Comparison of ENCODE assay signal across 23 cellular contexts in genomic region chr10:91768123-91768522, GRCh38. TPM values are rescaled to one million over a fixed set of nuclear protein-coding genes. Genes with fewer than 3 reads are reported as not detected.
DNase-seq lines count a peak whose midpoint lies in the region; ATAC-seq, FAIRE-seq and TF ChIP-seq lines count a peak whose summit lies in the region.
"Had no signal": no experiment of that assay in that cellular context is flagged by ENCODE, and none has a peak within 500 bp of the region (broad histone marks: within the 10 kb centered on the region; RNA-seq: fewer than 3 reads in every experiment).

No MANE protein-coding gene starts in this region.

- no peaks in the 10 kb centered on the region for H3K9me3 Mint-ChIP-seq in CD8-positive, alpha-beta memory T cell
- peaks cover 9% of the 10 kb centered on the region for H3K9me3 Mint-ChIP-seq in nephron progenitor cell

- H3K9me3 ChIP-seq in A549 = no peaks in the 10 kb centered on the region
- no peaks in the 10 kb centered on the region for H3K9me3 ChIP-seq in RWPE2 (ENCODE audit: severe bottlenecking)
- H3K9me3 ChIP-seq in T-helper 17 cell (ENCODE audit: control insufficient read depth, low read length, poor library complexity, severe bottlenecking) = no peaks in the 10 kb centered on the region
- no peaks in the 10 kb centered on the region for H3K9me3 ChIP-seq in CD8-positive, alpha-beta memory T cell (ENCODE audit: low read length)
- H3K9me3 ChIP-seq: Peyer's patch had no signal

- H3K27ac ChIP-seq in A549 (no peak overlapping the region), RWPE2 (ENCODE audit: poor library complexity, severe bottlenecking) (no peak overlapping the region)
- H3K27ac ChIP-seq in CD8-positive, alpha-beta memory T cell (ENCODE audit: low read depth, low read length) = no peak overlapping the region
- H3K27ac ChIP-seq: Peyer's patch had no signal

- no peak for FAIRE-seq in A549 (lab: Jason Lieb, UNC)
- FAIRE-seq in H54 (lab: Jason Lieb, UNC) = peak; percentile 80
- FAIRE-seq: D721Med, GM19239 had no signal

- H3K27ac Mint-ChIP-seq in T-helper 17 cell (no peak overlapping the region), nephron progenitor cell (no peak overlapping the region)
- H3K27ac Mint-ChIP-seq in CD8-positive, alpha-beta memory T cell = no peak overlapping the region
- H3K27ac Mint-ChIP-seq: B cell had no signal

- no peaks in the 10 kb centered on the region for H3K36me3 ChIP-seq in RWPE2 (ENCODE audit: low read depth)
- no peaks in the 10 kb centered on the region for H3K36me3 ChIP-seq in CD8-positive, alpha-beta memory T cell (ENCODE audit: insufficient read depth, low read length)
- H3K36me3 ChIP-seq: MG63, Peyer's patch had no signal

- no peak overlapping the region for H3K4me2 ChIP-seq in A549

- H3K27me3 ChIP-seq in RWPE2 (ENCODE audit: insufficient read depth, poor library complexity, severe bottlenecking) = no peaks in the 10 kb centered on the region
- no peaks in the 10 kb centered on the region for H3K27me3 ChIP-seq in CD8-positive, alpha-beta memory T cell (ENCODE audit: insufficient read depth, low read length, poor library complexity, severe bottlenecking)
- H3K27me3 ChIP-seq: MG63, Peyer's patch had no signal

- WGBS in A549 (ENCODE audit: missing lambda C conversion rate) = 65% methylated on average over 3 of the region's 3 CpGs

- TF ChIP-seq POLR2A in A549 (IDR thresholded peaks at IDR 0.05; ENCODE audit: low read length) (no peak), H54 (IDR thresholded peaks at IDR 0.05; ENCODE audit: low read depth, low read length) (no peak)

- no peak for TF ChIP-seq RAD21 in A549 (conservative IDR thresholded peaks at IDR 0.05 in 1 of 2, IDR thresholded peaks at IDR 0.05 in 1 of 2)

- DNase-seq in A549 (ENCODE audit: low read depth in 1 of 2, low spot score in 1 of 2) (no peak), H54 (ENCODE audit: insufficient read length, low spot score) (no peak), RWPE2 (ENCODE audit: low spot score) (no peak), fibroblast of mammary gland (ENCODE audit: low read depth) (peak; percentile 28), T-helper 17 cell (no peak), nephron progenitor cell (no peak)
- no peak for DNase-seq in CD8-positive, alpha-beta memory T cell
- DNase-seq: DMS53; Kasumi-1; MG63; NCI-H1105 treated with DMSO at 0.1 percent for 48 hours; NCI-H2081; NCI-H2171; NCI-H345; NCI-H524; NCI-H774; NK-92 treated with Interleukin-12 subunit alpha and Interleukin-12 subunit beta, amount 100 ng/mL, for 24 hours; Peyer's patch had no signal

- ATAC-seq in A549 (no peak), RWPE2 (ENCODE audit: low read depth) (peak; percentile 54), T-helper 17 cell (no peak)
- ATAC-seq: Right ventricle myocardium inferior had no signal

- TF ChIP-seq CTCF in A549 (IDR thresholded peaks at IDR 0.05) (no peak), RWPE2 (IDR thresholded peaks at IDR 0.05; ENCODE audit: poor library complexity, severe bottlenecking) (no peak), fibroblast of mammary gland (conservative IDR thresholded peaks at IDR 0.05; ENCODE audit: control insufficient read depth, insufficient read depth, low read depth, low read length) (no peak), nephron progenitor cell (IDR thresholded peaks at IDR 0.05) (no peak)

- H3K36me3 Mint-ChIP-seq in T-helper 17 cell (ENCODE audit: low read depth) (peaks cover 2% of the 10 kb centered on the region), nephron progenitor cell (ENCODE audit: low read depth) (no peaks in the 10 kb centered on the region)
- no peaks in the 10 kb centered on the region for H3K36me3 Mint-ChIP-seq in CD8-positive, alpha-beta memory T cell
- H3K36me3 Mint-ChIP-seq: CD14-positive monocyte had no signal

- H3K4me3 Mint-ChIP-seq in T-helper 17 cell = no peak overlapping the region
- no peak overlapping the region for H3K4me3 Mint-ChIP-seq in CD8-positive, alpha-beta memory T cell
- H3K4me3 Mint-ChIP-seq in nephron progenitor cell = no peak overlapping the region
- H3K4me3 Mint-ChIP-seq: B cell, CD14-positive monocyte had no signal

- H3K27me3 Mint-ChIP-seq in T-helper 17 cell = peaks cover 14% of the 10 kb centered on the region
- H3K27me3 Mint-ChIP-seq in CD8-positive, alpha-beta memory T cell = no peaks in the 10 kb centered on the region
- peaks cover 4% of the 10 kb centered on the region for H3K27me3 Mint-ChIP-seq in nephron progenitor cell (ENCODE audit: low read depth, poor library complexity)

- POLR2A ChIA-PET in A549 (lab: Yijun Ruan, JAX) = interaction anchor here (0.9 to 1.4 kb wide), 2 partner anchors 30 to 156 kb away, joined by 3 to 4 read pairs; partner anchors contain the start of genes BTAF1 and TNKS2
- POLR2A ChIA-PET in CD8-positive, alpha-beta memory T cell (lab: Charles Lee) = no interaction called here

- H3K4me1 ChIP-seq in A549 = no peaks in the 10 kb centered on the region
- no peaks in the 10 kb centered on the region for H3K4me1 ChIP-seq in RWPE2 (ENCODE audit: insufficient read depth, poor library complexity, severe bottlenecking)
- no peaks in the 10 kb centered on the region for H3K4me1 ChIP-seq in CD8-positive, alpha-beta memory T cell (ENCODE audit: insufficient read depth, low read length)
- H3K4me1 ChIP-seq: Peyer's patch had no signal

- H3K4me1 Mint-ChIP-seq in T-helper 17 cell (peaks cover 2% of the 10 kb centered on the region), nephron progenitor cell (no peaks in the 10 kb centered on the region)
- H3K4me1 Mint-ChIP-seq in CD8-positive, alpha-beta memory T cell = no peaks in the 10 kb centered on the region
- H3K4me1 Mint-ChIP-seq: B cell, CD14-positive monocyte had no signal

- H3K4me3 ChIP-seq in A549 (no peak overlapping the region), RWPE2 (ENCODE audit: severe bottlenecking) (no peak overlapping the region), fibroblast of mammary gland (ENCODE audit: control insufficient read depth, low read depth, low read length) (no peak overlapping the region)
- H3K4me3 ChIP-seq in CD8-positive, alpha-beta memory T cell (ENCODE audit: low read length) = no peak overlapping the region
- H3K4me3 ChIP-seq: MG63, Peyer's patch had no signal

- no peak for TF ChIP-seq EP300 in A549 (IDR thresholded peaks at IDR 0.05)

- CTCF ChIA-PET in A549 (lab: Yijun Ruan, JAX) = interaction anchor here (2.0 to 2.4 kb wide), 2 partner anchors 8 to 10 kb away, joined by 5 to 18 read pairs; no protein-coding TSS in a partner anchor
- CTCF ChIA-PET in CD8-positive, alpha-beta memory T cell (lab: Charles Lee) = interaction anchor here (1.8 kb wide), 1 partner anchor 145 kb away, joined by 5 read pairs; no protein-coding TSS in a partner anchor

TF ChIP-seq in A549, 52 proteins besides CTCF, POLR2A, EP300 and RAD21:
- TF ChIP-seq CEBPB (IDR thresholded peaks at IDR 0.05) (0 out of 4 replicates have a peak, but pooled peaks of 1 of the 2 experiments have one; percentile 26), CBX8 (IDR thresholded peaks at IDR 0.05) (no peak), FOSL2 (IDR thresholded peaks at IDR 0.05) (no peak), FOSL2 (CRISPR knock-in tag; IDR thresholded peaks at IDR 0.05) (peak; percentile 41; the same call in 1 of the 2 replicates)

RNA-seq across cellular contexts. Expression of gene TNKS2, which starts 30.1 kb away (rescaled TPM):
- polyA plus RNA-seq in A549 (2011; rRNA removed) (40.4 and 45.3 TPM in 2 replicates), A549 (2017; fragmentation: RNase III; extraction: RNeasy Plus Mini Kit Qiagen cat#74134 plus additional on column Dnase treatment) (19.2 to 20.8 TPM (median 20.6 TPM) in 3 replicates)
- polyA plus RNA-seq in A549 (2012; cell fraction: cytosol; rRNA removed) = 7.0 and 8.7 TPM in 2 replicates
- 6.7 and 9.6 TPM in 2 replicates for polyA plus RNA-seq in A549 (2012; cell fraction: nucleus; rRNA removed)
- 36.7 and 37.8 TPM in 2 replicates for polyA minus RNA-seq in A549 (2011; rRNA and poly(A)+ RNA removed)
- 10 to 100 TPM; 43.4 to 50.6 TPM for total RNA-seq in T-helper 17 cell
- 10 to 100 TPM; 27.3 to 29.2 TPM for total RNA-seq in CD8-positive, alpha-beta memory T cell
- polyA plus RNA-seq in CD8-positive, alpha-beta memory T cell = 31.5 TPM
